ENCODE assay signal across 9 cellular contexts in the genomic region with DNA sequence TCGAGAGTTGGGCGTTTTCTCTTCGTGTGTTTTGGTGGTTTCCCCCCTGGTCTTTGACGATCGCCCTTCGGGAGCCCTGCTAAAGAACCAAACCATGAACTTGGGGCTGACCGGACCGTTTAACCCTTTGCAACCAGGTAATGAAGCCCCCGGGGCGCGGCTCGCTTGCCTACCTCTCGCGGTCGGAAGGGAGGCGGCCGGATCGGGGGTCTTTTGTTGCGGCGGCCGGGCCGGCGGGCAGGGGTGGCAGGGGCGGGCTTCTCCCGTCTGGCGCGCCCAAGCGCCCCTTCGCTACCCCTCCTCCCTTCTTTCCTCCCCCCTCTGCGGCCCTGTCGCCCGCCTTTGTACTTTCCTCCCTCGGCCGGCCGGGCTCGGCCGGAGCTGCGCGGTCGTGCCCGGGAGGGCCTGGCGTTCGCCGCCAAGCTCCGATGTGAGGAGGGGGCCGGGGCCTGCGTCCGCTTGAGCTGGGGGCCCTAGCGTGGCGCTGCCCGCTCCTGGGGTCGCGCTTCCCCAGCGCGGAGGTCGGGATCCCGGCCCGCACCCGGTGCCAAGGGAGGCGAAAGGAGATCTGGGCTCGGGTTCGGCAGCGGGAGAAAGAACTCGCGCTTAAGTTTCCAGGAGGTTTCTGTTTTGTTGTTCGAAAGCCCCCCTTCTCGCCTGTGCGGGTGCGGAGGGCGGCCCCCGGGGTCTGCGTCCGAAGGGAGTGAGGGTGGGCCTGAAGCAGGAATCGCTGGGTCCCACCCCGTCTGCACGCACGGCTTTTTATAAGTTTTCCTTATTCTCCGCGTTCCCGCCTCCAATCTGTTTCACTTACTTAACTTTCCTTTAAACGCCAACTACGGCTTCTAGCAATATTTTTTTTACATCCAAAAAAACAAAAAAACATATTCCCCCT.
A peak's percentile ranks its signal among the peaks of the same experiment; 100 is the strongest.
DNase-seq lines count a peak whose midpoint lies in the region; ATAC-seq and TF ChIP-seq lines count a peak whose summit lies in the region.
"Had no signal": no experiment of that assay in that cellular context is flagged by ENCODE, and none has a peak within 500 bp of the region (broad histone marks: within the 10 kb centered on the region; RNA-seq: fewer than 3 reads in every experiment).

No MANE protein-coding gene starts in this region.

- peak overlapping the region; percentile 35; the same call in 1 of the 2 replicates for H2AFZ ChIP-seq in OCI-LY7 (ENCODE audit: low read length)

- 0 out of 2 replicates have a peak, but pooled peaks cover 5% of the 10 kb centered on the region for H3K79me2 ChIP-seq in OCI-LY7 (ENCODE audit: insufficient read depth, low read depth, low read length)

- H3K4me3 Mint-ChIP-seq in activated naive CD4-positive, alpha-beta T cell treated with anti-CD3 and anti-CD28 coated beads, Interleukin-2, amount 10 ng/mL, durations not matched to agents 7 days and 5 days, result peak overlapping the region; percentile 71
- H3K4me3 Mint-ChIP-seq in naive B cell, result peak overlapping the region; percentile 83 to 95 (median 92)

- peaks cover 14% of the 10 kb centered on the region; the same call in 1 of the 2 replicates for H3K36me3 ChIP-seq in OCI-LY7 (ENCODE audit: insufficient read depth, low read length)
- no peaks in the 10 kb centered on the region for H3K36me3 ChIP-seq in endocrine pancreas (ENCODE audit: control insufficient read depth, insufficient read depth, low read length)
- H3K36me3 ChIP-seq: neutrophil had no signal

- POLR2A ChIA-PET in OCI-LY7 (lab: Charles Lee), result interaction anchor here (0.6 to 1.3 kb wide), 4 partner anchors 16 to 852 kb away, joined by 3 to 5 read pairs (median 3); no protein-coding TSS in a partner anchor

- H3K36me3 Mint-ChIP-seq in activated naive CD4-positive, alpha-beta T cell treated with anti-CD3 and anti-CD28 coated beads, Interleukin-2, amount 10 ng/mL, durations not matched to agents 7 days and 5 days, result no peaks in the 10 kb centered on the region
- H3K36me3 Mint-ChIP-seq in activated naive CD4-positive, alpha-beta T cell treated with anti-CD3 and anti-CD28 coated beads, Interleukin-2, amount 50 U/mL, for 72 hours, result peaks cover 0 to 5% of the 10 kb centered on the region in 2 donors
- peaks cover 0 to 5% of the 10 kb centered on the region in 2 donors for H3K36me3 Mint-ChIP-seq in naive B cell

- H3K27ac ChIP-seq in OCI-LY7 (ENCODE audit: low read depth, low read length, poor library complexity, severe bottlenecking), result no peak overlapping the region
- H3K27ac ChIP-seq: neutrophil had no signal

- BruUV-seq in OCI-LY7 (replicated peaks; lab: Mats Ljungman, UMichigan), result no TSS peak

- ATAC-seq in activated naive CD4-positive, alpha-beta T cell treated with anti-CD3 and anti-CD28 coated beads, Interleukin-2, amount 50 U/mL, for 72 hours, result no peak
- peak in 1 of 2 donors; percentile 2 for ATAC-seq in naive B cell (ENCODE audit: low read depth in 2 of 2)

- H3K27ac Mint-ChIP-seq in activated naive CD4-positive, alpha-beta T cell treated with anti-CD3 and anti-CD28 coated beads, Interleukin-2, amount 10 ng/mL, durations not matched to agents 7 days and 5 days, result peak overlapping the region; percentile 33
- no peak overlapping the region for H3K27ac Mint-ChIP-seq in activated naive CD4-positive, alpha-beta T cell treated with anti-CD3 and anti-CD28 coated beads, Interleukin-2, amount 50 U/mL, for 72 hours
- H3K27ac Mint-ChIP-seq in naive B cell, result peak overlapping the region in 5 of 6 donors; percentile 33 to 93 (median 74)

- intact Hi-C loops in OCI-LY7 (cut with micrococcal nuclease; ENCODE audit: unreplicated experiment), result loop anchor here (2.0 to 10.0 kb wide), 8 partner anchors 238 to 1000 kb away; no protein-coding TSS in a partner anchor

- peak overlapping the region; percentile 85 for H3K4me2 ChIP-seq in OCI-LY7 (ENCODE audit: low read length)

- peak overlapping the region; percentile 79 for H3K4me3 ChIP-seq in OCI-LY7 (ENCODE audit: low read depth, low read length, poor library complexity, severe bottlenecking)
- H3K4me3 ChIP-seq in endocrine pancreas (ENCODE audit: control insufficient read depth, insufficient read depth, low read length), result peak overlapping the region; percentile 53

- H3K4me1 ChIP-seq in OCI-LY7 (ENCODE audit: insufficient read depth, low read length, poor library complexity, severe bottlenecking) (peaks cover 33% of the 10 kb centered on the region), endocrine pancreas (ENCODE audit: control insufficient read depth, insufficient read depth, low read length) (no peaks in the 10 kb centered on the region)

- no peak for TF ChIP-seq CTCF in OCI-LY7 (conservative IDR thresholded peaks at IDR 0.05; ENCODE audit: low read length)

- H3K9me3 ChIP-seq in OCI-LY7 (ENCODE audit: low read length) (no peaks in the 10 kb centered on the region), endocrine pancreas (ENCODE audit: control insufficient read depth, low read length) (no peaks in the 10 kb centered on the region)
- H3K9me3 ChIP-seq: neutrophil had no signal

- peaks cover 20% of the 10 kb centered on the region for H4K20me1 ChIP-seq in OCI-LY7 (ENCODE audit: insufficient read depth, low read length)

- H3K9ac ChIP-seq in endocrine pancreas (ENCODE audit: control insufficient read depth, insufficient read depth, low read length), result peak overlapping the region; percentile 45

- CTCF ChIA-PET in activated naive CD4-positive, alpha-beta T cell treated with anti-CD3 and anti-CD28 coated beads, Interleukin-2, amount 10 ng/mL, durations not matched to agents 7 days and 5 days (lab: Charles Lee), result no interaction called here
- CTCF ChIA-PET in OCI-LY7 (lab: Charles Lee; ENCODE audit: unreplicated experiment), result interaction anchor here (0.5 to 0.6 kb wide), 2 partner anchors 9 to 670 kb away, joined by 5 to 7 read pairs; no protein-coding TSS in a partner anchor

- no peaks in the 10 kb centered on the region for H3K9me2 ChIP-seq in OCI-LY7 (ENCODE audit: insufficient read depth, low read length)

- peaks cover 57% of the 10 kb centered on the region for H3K27me3 Mint-ChIP-seq in activated naive CD4-positive, alpha-beta T cell treated with anti-CD3 and anti-CD28 coated beads, Interleukin-2, amount 10 ng/mL, durations not matched to agents 7 days and 5 days
- H3K27me3 Mint-ChIP-seq in naive B cell, result peaks cover 7 to 24% (median 21%) of the 10 kb centered on the region in 3 donors

- peaks cover 6% of the 10 kb centered on the region for H3K4me1 Mint-ChIP-seq in activated naive CD4-positive, alpha-beta T cell treated with anti-CD3 and anti-CD28 coated beads, Interleukin-2, amount 10 ng/mL, durations not matched to agents 7 days and 5 days
- H3K4me1 Mint-ChIP-seq in naive B cell, result peaks cover 7 to 18% (median 16%) of the 10 kb centered on the region in 3 donors

- H3K9me3 Mint-ChIP-seq in activated naive CD4-positive, alpha-beta T cell treated with anti-CD3 and anti-CD28 coated beads, Interleukin-2, amount 10 ng/mL, durations not matched to agents 7 days and 5 days, result no peaks in the 10 kb centered on the region
- H3K9me3 Mint-ChIP-seq in activated naive CD4-positive, alpha-beta T cell treated with anti-CD3 and anti-CD28 coated beads, Interleukin-2, amount 50 U/mL, for 72 hours, result no peaks in the 10 kb centered on the region
- H3K9me3 Mint-ChIP-seq in naive B cell, result no peaks in the 10 kb centered on the region

- no peak for DNase-seq in activated naive CD4-positive, alpha-beta T cell treated with anti-CD3 and anti-CD28 coated beads, Interleukin-2, amount 10 ng/mL, durations not matched to agents 7 days and 5 days
- no peak for DNase-seq in activated naive CD4-positive, alpha-beta T cell treated with anti-CD3 and anti-CD28 coated beads, Interleukin-2, amount 50 U/mL, for 72 hours (ENCODE audit: low spot score in 2 of 2)
- DNase-seq in OCI-LY7 (ENCODE audit: low spot score), result peak; percentile 34
- DNase-seq in naive B cell, result no peak
- no peak for DNase-seq in putamen (ENCODE audit: low spot score)
- DNase-seq in iPS-NIHi11 (ENCODE audit: low spot score), result no peak
- DNase-seq in activated CD4-positive, alpha-beta T cell treated with anti-CD3 and anti-CD28 coated beads for 48 hours, result no peak

- peaks cover 4% of the 10 kb centered on the region for H3K27me3 ChIP-seq in endocrine pancreas (ENCODE audit: control insufficient read depth, insufficient read depth, low read length)

Comparison
In these comparisons a context has a peak if more than half of its experiments do, and no peak if none do; other contexts are left out.
1. H3K27ac Mint-ChIP-seq: peak in activated naive CD4-positive, alpha-beta T cell treated with anti-CD3 and anti-CD28 coated beads, Interleukin-2, amount 10 ng/mL, durations not matched to agents 7 days and 5 days (single experiment) and naive B cell (5 of 6); none in activated naive CD4-positive, alpha-beta T cell treated with anti-CD3 and anti-CD28 coated beads, Interleukin-2, amount 50 U/mL, for 72 hours (0 of 2).